ENCODE assay signal across 8 cellular contexts in genomic region chr17:48101012-48101720, GRCh38. TPM values are rescaled to one million over a fixed set of nuclear protein-coding genes. Genes with fewer than 3 reads are reported as not detected.
DNase-seq lines count a peak whose midpoint lies in the region; ATAC-seq, FAIRE-seq and TF ChIP-seq lines count a peak whose summit lies in the region.

Gene CBX1, minus strand, starts transcription at chr17:48101478. Its CDS starts 24,474 bp downstream, at chr17:48077004.

- no peak for TF ChIP-seq CTCF in WI38 (IDR thresholded peaks at IDR 0.05; ENCODE audit: low read depth, low read length)
- TF ChIP-seq CTCF in mammary epithelial cell (conservative IDR thresholded peaks at IDR 0.05 in 1 of 2, IDR thresholded peaks at IDR 0.05 in 1 of 2; ENCODE audit: extremely low read depth in 1 of 2, insufficient read depth in 1 of 2, low read depth in 1 of 2, low read length in 2 of 2): no peak

- H3K27me3 ChIP-seq in mammary epithelial cell (ENCODE audit: insufficient read depth, low read length) (no peaks in the 10 kb centered on the region), small intestine (ENCODE audit: control insufficient read depth in 2 of 2, insufficient read depth in 2 of 2, low read length in 2 of 2) (no peaks in the 10 kb centered on the region)

- CTCF ChIA-PET in mammary epithelial cell (lab: Charles Lee; ENCODE audit: low non-redundant PET): interaction anchor here (0.6 kb wide), 2 partner anchors 31 to 207 kb away, joined by 3 read pairs; no protein-coding TSS in a partner anchor

- in situ Hi-C loops in mammary epithelial cell (cut with MboI; ENCODE audit: low sequenced_read_pairs in 2 of 2): no loop called here

- peaks cover 6% of the 10 kb centered on the region for H3K4me1 ChIP-seq in mammary epithelial cell (ENCODE audit: insufficient read depth, low read length)
- peaks cover 0 to 4% of the 10 kb centered on the region in 2 donors for H3K4me1 ChIP-seq in small intestine (ENCODE audit: control insufficient read depth in 2 of 2, insufficient read depth in 1 of 2, low read depth in 1 of 2, low read length in 1 of 2)

- ATAC-seq in GM18909 (IDR thresholded peaks at IDR 0.05; ENCODE audit: poor library complexity, unreplicated experiment) (peak; percentile 89), HG03159 (IDR thresholded peaks at IDR 0.05; ENCODE audit: unreplicated experiment) (peak; percentile 87)

- DNase-seq in AG08395 (ENCODE audit: low spot score): peak; percentile 93
- peak; percentile 96 for DNase-seq in NCI-H2227 treated with DMSO at 0.1 percent for 48 hours (lab: John Stamatoyannopoulos, UW)
- DNase-seq in mammary epithelial cell: peak; percentile 92
- DNase-seq in iPS-NIHi11 (ENCODE audit: low spot score): peak; percentile 91
- DNase-seq in small intestine: peak; percentile 90

- H3K4me3 ChIP-seq in WI38 (ENCODE audit: low read depth, low read length) (peak within 1 kb of the TSS; percentile 89), mammary epithelial cell (replicated peaks in 1 of 3; ENCODE audit: insufficient read depth in 1 of 3, low read depth in 2 of 3, low read length in 3 of 3) (peak within 1 kb of the TSS; percentile 87 to 94 (median 93)), small intestine (ENCODE audit: low read depth in 1 of 2, low read length in 2 of 2) (peak within 1 kb of the TSS; percentile 89 to 91)

- peak within 1 kb of the TSS; percentile 84 for H3K4me2 ChIP-seq in mammary epithelial cell (ENCODE audit: insufficient read depth, low read depth, low read length)

- H3K36me3 ChIP-seq in mammary epithelial cell (ENCODE audit: insufficient read depth, low read length) (no peaks in the 10 kb centered on the region), small intestine (ENCODE audit: control insufficient read depth in 2 of 2, insufficient read depth in 2 of 2, low read length in 2 of 2) (no peaks in the 10 kb centered on the region)

- dilution Hi-C loops in mammary epithelial cell (cut with HindIII; ENCODE audit: low sequenced_read_pairs): no loop called here

- no peak for FAIRE-seq in small intestine (lab: Jason Lieb, UNC)

- no peaks in the 10 kb centered on the region for H4K20me1 ChIP-seq in mammary epithelial cell (ENCODE audit: insufficient read depth, low read length)

- H3K9ac ChIP-seq in mammary epithelial cell (ENCODE audit: insufficient read depth, low read length): peak within 1 kb of the TSS; percentile 79

- no TSS peak for BruUV-seq in mammary epithelial cell (replicated peaks; lab: Mats Ljungman, UMichigan)

- peak within 1 kb of the TSS; percentile 78 for H3K27ac ChIP-seq in mammary epithelial cell (ENCODE audit: insufficient read depth, low read depth, low read length)
- peak within 1 kb of the TSS; percentile 68 to 88 for H3K27ac ChIP-seq in small intestine (ENCODE audit: low read depth in 1 of 2, low read length in 1 of 2)

- intact Hi-C loops in mammary epithelial cell (cut with micrococcal nuclease): loop anchor here (2.0 kb wide), 3 partner anchors 20 to 52 kb away; partner anchors contain the start of gene NFE2L1

- H3K79me2 ChIP-seq in mammary epithelial cell (ENCODE audit: insufficient read depth, low read length): peaks cover 51% of the 10 kb centered on the region

- H2AFZ ChIP-seq in mammary epithelial cell (ENCODE audit: low read depth, low read length): peak within 1 kb of the TSS; percentile 85

- no peaks in the 10 kb centered on the region for H3K9me3 ChIP-seq in mammary epithelial cell (replicated peaks; ENCODE audit: insufficient read depth, low read length)
- H3K9me3 ChIP-seq in small intestine (ENCODE audit: control insufficient read depth, low read depth): no peaks in the 10 kb centered on the region

- 2% methylated on average over 34 of the region's 79 CpGs for WGBS in mammary epithelial cell (ENCODE audit: low coverage, missing lambda C conversion rate)
- 0 to 1% (median 1%) methylated on average over 49 to 79 of the region's 79 CpGs for WGBS in small intestine, 3 donors

RNA-seq across cellular contexts. Expression of gene CBX1, which starts in this region (rescaled TPM):
- total RNA-seq in mammary epithelial cell: 10 to 100 TPM; 35.0 to 69.2 TPM
- polyA plus RNA-seq in mammary epithelial cell (31.1 TPM), small intestine (10 to 100 TPM in 1 of 3 donors, 1 to 10 TPM in 2; 9.4 to 29.5 (median 10.0) TPM)
- 27.7 TPM for polyA minus RNA-seq in mammary epithelial cell

Comparison
In these comparisons a context has a peak if more than half of its experiments do, and no peak if none do; other contexts are left out.
1. Peak in every context shown above with its lines: DNase-seq, ATAC-seq, H3K4me3 ChIP-seq and H3K27ac ChIP-seq.